Comparison of ENCODE assay signal across 17 cellular contexts in the genomic region with DNA sequence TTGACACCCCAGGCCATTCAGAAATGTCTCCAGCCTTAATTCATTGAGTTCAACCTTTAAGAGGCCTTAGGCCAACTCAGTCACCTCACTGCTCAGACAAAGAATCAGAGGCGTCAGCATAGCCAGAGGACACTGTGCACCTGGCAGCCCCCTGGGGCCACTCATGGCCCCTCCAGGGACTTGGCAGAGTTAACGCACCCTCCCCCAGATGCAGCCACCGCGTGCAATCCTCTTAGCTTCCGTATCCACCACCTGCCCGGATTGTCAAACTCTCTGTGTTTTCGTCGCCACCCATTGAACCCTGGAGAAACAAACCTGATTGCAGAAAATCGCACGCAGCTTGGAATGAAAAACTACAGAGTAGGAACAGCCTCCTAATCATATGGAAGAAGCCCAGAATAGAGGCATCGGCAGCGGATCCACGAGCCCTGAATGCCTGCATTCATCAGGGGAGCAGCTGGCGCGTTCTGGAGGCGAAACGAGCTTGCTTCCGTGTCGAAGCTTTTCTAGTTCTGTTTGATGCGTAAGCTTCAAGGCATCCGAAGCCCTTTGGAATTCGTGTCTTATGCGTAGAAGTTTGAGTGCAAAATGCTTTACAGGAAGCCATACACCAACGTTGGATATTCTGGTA.
DNase-seq lines count a peak whose midpoint lies in the region; ATAC-seq and TF ChIP-seq lines count a peak whose summit lies in the region.
"Had no signal": no experiment of that assay in that cellular context is flagged by ENCODE, and none has a peak within 500 bp of the region (broad histone marks: within the 10 kb centered on the region; RNA-seq: fewer than 3 reads in every experiment).

No MANE protein-coding gene starts in this region.

- H3K27ac ChIP-seq in OCI-LY1 (ENCODE audit: low read depth, low read length, poor library complexity, severe bottlenecking) (peak overlapping the region; percentile 12), substantia nigra (ENCODE audit: low read depth, low read length, poor library complexity, severe bottlenecking) (peak overlapping the region; percentile 82)
- H3K27ac ChIP-seq: 22Rv1, tibial artery had no signal

- H4K20me1 ChIP-seq in OCI-LY1 (ENCODE audit: insufficient read depth, low read length): no peaks in the 10 kb centered on the region

- H3K79me2 ChIP-seq in OCI-LY1 (ENCODE audit: insufficient read depth, low read length): peaks cover 10% of the 10 kb centered on the region

- H3F3A ChIP-seq in OCI-LY1 (ENCODE audit: insufficient read depth, low read length): no peaks in the 10 kb centered on the region

- H3K36me3 ChIP-seq in OCI-LY1 (ENCODE audit: insufficient read depth, low read length): peaks cover 86% of the 10 kb centered on the region

- no peak overlapping the region for H3K4me2 ChIP-seq in OCI-LY1 (ENCODE audit: low read length)

- peaks cover 28% of the 10 kb centered on the region for H3K4me1 ChIP-seq in OCI-LY1 (ENCODE audit: insufficient read depth, low read length, severe bottlenecking)
- H3K4me1 ChIP-seq: tibial artery had no signal

- no peak for TF ChIP-seq CTCF in OCI-LY1 (IDR thresholded peaks at IDR 0.05; ENCODE audit: low read length)

- H3K9me3 ChIP-seq in OCI-LY1 (ENCODE audit: low read length): no peaks in the 10 kb centered on the region
- H3K9me3 ChIP-seq: tibial artery had no signal

- H3K9ac ChIP-seq in OCI-LY1 (ENCODE audit: low read length): no peak overlapping the region

- no peak overlapping the region for H2AFZ ChIP-seq in OCI-LY1 (ENCODE audit: low read length)

- no peaks in the 10 kb centered on the region for H3K27me3 ChIP-seq in OCI-LY1 (ENCODE audit: insufficient read depth, low read length)
- H3K27me3 ChIP-seq: tibial artery had no signal

- H3K9me2 ChIP-seq in OCI-LY1 (ENCODE audit: low read depth, low read length): no peaks in the 10 kb centered on the region

- no peak for ATAC-seq in HG02763 (IDR thresholded peaks at IDR 0.05; ENCODE audit: unreplicated experiment)
- ATAC-seq: naive thymus-derived CD4-positive, alpha-beta T cell had no signal

- DNase-seq in NCI-H1417 (lab: John Stamatoyannopoulos, UW) (peak in 2 of 3 experiments; percentile 17 to 65), NCI-H1417 treated with DMSO at 0.1 percent for 48 hours (lab: John Stamatoyannopoulos, UW) (no peak), foreskin melanocyte (peak; percentile 97), substantia nigra (lab: John Stamatoyannopoulos, UW) (peak in 40 of 49 donors; percentile 3 to 76 (median 26)), NK-92 (lab: John Stamatoyannopoulos, UW; ENCODE audit: unreplicated experiment) (no peak)
- no peak for DNase-seq in stimulated activated CD8-positive, alpha-beta memory T cell treated with anti-CD3 and anti-CD28 coated beads, Interleukin-4, amount 100 ng/mL, for 48 hours
- DNase-seq: activated CD4-positive, CD25-positive, alpha-beta regulatory T cell treated with anti-CD3 and anti-CD28 coated beads, Interleukin-2, amount 50 U/mL, for 72 hours; CD4-positive, CD25-positive, alpha-beta regulatory T cell; erythroblast; GDM1; naive thymus-derived CD4-positive, alpha-beta T cell; NCI-H526; T-helper 2 cell; tibial artery had no signal

- no peak overlapping the region for H3K4me3 ChIP-seq in OCI-LY1 (ENCODE audit: low read depth, low read length, poor library complexity, severe bottlenecking)
- H3K4me3 ChIP-seq: tibial artery had no signal

Comparison
In these comparisons a context has a peak if more than half of its experiments do, and no peak if none do; other contexts are left out.
1. DNase-seq: peak in NCI-H1417 (2 of 3), foreskin melanocyte (single experiment) and substantia nigra (40 of 49); none in NCI-H1417 treated with DMSO at 0.1 percent for 48 hours (single experiment), stimulated activated CD8-positive, alpha-beta memory T cell treated with anti-CD3 and anti-CD28 coated beads, Interleukin-4, amount 100 ng/mL, for 48 hours (single experiment) and NK-92 (single experiment).